17 cellular contexts compared by ENCODE assay signal in genomic region chr1:29426701-29427279, GRCh38.
DNase-seq lines count a peak whose midpoint lies in the region; ATAC-seq and TF ChIP-seq lines count a peak whose summit lies in the region.
"Had no signal": no experiment of that assay in that cellular context is flagged by ENCODE, and none has a peak within 500 bp of the region (broad histone marks: within the 10 kb centered on the region; RNA-seq: fewer than 3 reads in every experiment).

No MANE protein-coding gene starts in this region.

- H3K9me3 ChIP-seq in right cardiac atrium (ENCODE audit: control insufficient read depth, low read length) (peaks cover 4% of the 10 kb centered on the region), osteoblast (ENCODE audit: low read depth, low read length) (no peaks in the 10 kb centered on the region)
- peaks cover 4% of the 10 kb centered on the region for H3K9me3 ChIP-seq in effector memory CD4-positive, alpha-beta T cell (ENCODE audit: control insufficient read depth, low read length)
- H3K9me3 ChIP-seq: pancreas had no signal

- H3K27me3 ChIP-seq in right cardiac atrium (ENCODE audit: control insufficient read depth, insufficient read depth) (no peaks in the 10 kb centered on the region), osteoblast (ENCODE audit: insufficient read depth, low read length) (peaks cover 4% of the 10 kb centered on the region)
- H3K27me3 ChIP-seq in effector memory CD4-positive, alpha-beta T cell (replicated peaks; ENCODE audit: control insufficient read depth, insufficient read depth, low read length, poor library complexity, severe bottlenecking) = peaks cover 9% of the 10 kb centered on the region
- H3K27me3 ChIP-seq: pancreas, tibial nerve had no signal

- WGBS in right cardiac atrium = 61% methylated on average over 7 of the region's 7 CpGs

- intact Hi-C loops in right cardiac atrium (cut with DNase I) = no loop called here

- H3K36me3 ChIP-seq in effector memory CD4-positive, alpha-beta T cell (ENCODE audit: control insufficient read depth, insufficient read depth, low read length) = no peaks in the 10 kb centered on the region
- no peaks in the 10 kb centered on the region for H3K36me3 ChIP-seq in osteoblast (ENCODE audit: insufficient read depth, low read length)
- H3K36me3 ChIP-seq: pancreas, tibial nerve had no signal

- no peaks in the 10 kb centered on the region for H4K20me1 ChIP-seq in osteoblast (ENCODE audit: insufficient read depth, low read length)

- H3K4me3 ChIP-seq in right cardiac atrium (ENCODE audit: low read length) (no peak overlapping the region), osteoblast (ENCODE audit: insufficient read depth, low read length) (no peak overlapping the region)
- H3K4me3 ChIP-seq in effector memory CD4-positive, alpha-beta T cell (ENCODE audit: insufficient read depth, low read depth, low read length, poor library complexity, severe bottlenecking) = no peak overlapping the region
- H3K4me3 ChIP-seq: GM12878, pancreas, tibial nerve had no signal

- no peak overlapping the region for H2AFZ ChIP-seq in osteoblast (ENCODE audit: low read length)

- H3K27ac ChIP-seq in right cardiac atrium (ENCODE audit: low read length) (peak overlapping the region; percentile 43), osteoblast (ENCODE audit: low read depth, low read length) (no peak overlapping the region)
- H3K27ac ChIP-seq in effector memory CD4-positive, alpha-beta T cell (ENCODE audit: insufficient read depth, low read length, poor library complexity, severe bottlenecking) = no peak overlapping the region
- H3K27ac ChIP-seq: foreskin keratinocyte, pancreas, tibial nerve had no signal

- H3K4me1 ChIP-seq in right cardiac atrium (ENCODE audit: control insufficient read depth, insufficient read depth, low read length) (peaks cover 7% of the 10 kb centered on the region), osteoblast (ENCODE audit: insufficient read depth, low read length) (no peaks in the 10 kb centered on the region)
- H3K4me1 ChIP-seq in effector memory CD4-positive, alpha-beta T cell (ENCODE audit: control insufficient read depth, insufficient read depth, low read length, poor library complexity, severe bottlenecking) = no peaks in the 10 kb centered on the region
- H3K4me1 ChIP-seq: foreskin keratinocyte, pancreas, tibial nerve had no signal

- TF ChIP-seq CTCF in osteoblast (IDR thresholded peaks at IDR 0.05; ENCODE audit: extremely low read depth, low read depth, low read length) = no peak

- no peaks in the 10 kb centered on the region for H3K79me2 ChIP-seq in osteoblast (ENCODE audit: insufficient read depth, low read length)

- DNase-seq in NCI-H146 (lab: John Stamatoyannopoulos, UW) (peak; percentile 26), NCI-H146 treated with DMSO at 0.1 percent for 48 hours (lab: John Stamatoyannopoulos, UW; ENCODE audit: unreplicated experiment) (no peak), NCI-H1436 (lab: John Stamatoyannopoulos, UW) (peak; percentile 58), NCI-H526 treated with DMSO at 0.1 percent for 48 hours (lab: John Stamatoyannopoulos, UW) (peak; percentile 34), right cardiac atrium (peak in 2 of 3 donors; percentile 74 to 80), osteoblast (ENCODE audit: insufficient read length, low spot score, missing footprints) (no peak)
- no peak for DNase-seq in effector memory CD4-positive, alpha-beta T cell
- DNase-seq: activated CD4-positive, CD25-positive, alpha-beta regulatory T cell; activated gamma-delta T cell treated with Interleukin-2 at 50 U/mL for 16 hours; NCI-H1930; pancreas; PC-3; small intestine had no signal

- peak; percentile 61 to 70 for ATAC-seq in right cardiac atrium
- ATAC-seq in GM21786 (IDR thresholded peaks at IDR 0.05; ENCODE audit: unreplicated experiment) = no peak
- ATAC-seq: foreskin keratinocyte, GM12878, PC-3 had no signal

- no peak overlapping the region for H3K4me2 ChIP-seq in osteoblast (ENCODE audit: insufficient read depth, low read length)

Comparison
In these comparisons a context has a peak if more than half of its experiments do, and no peak if none do; other contexts are left out.
1. DNase-seq: peak in NCI-H146 (single experiment), NCI-H1436 (single experiment), NCI-H526 treated with DMSO at 0.1 percent for 48 hours (single experiment) and right cardiac atrium (2 of 3); none in NCI-H146 treated with DMSO at 0.1 percent for 48 hours (single experiment), effector memory CD4-positive, alpha-beta T cell (0 of 3) and osteoblast (single experiment).